Comparison of ENCODE assay signal across 1 cellular context in genomic region chr4:127782275-127783025, GRCh38.
A peak's percentile ranks its signal among the peaks of the same experiment; 100 is the strongest.
TF ChIP-seq lines count a peak whose summit lies in the region.

Gene HSPA4L (plus strand): TSS chr4:127782322. CDS start chr4:127782551, 229 bp downstream.

TF ChIP-seq in HepG2, 621 proteins besides CTCF, POLR2A, EP300 and RAD21 (continued from another document and continues in another):
- TF ChIP-seq CEBPZ (IDR thresholded peaks at IDR 0.05; ENCODE audit: low read length) (no peak), JUND (CRISPR knock-in tag; IDR thresholded peaks at IDR 0.05) (no peak), RXRA (CRISPR knock-in tag; IDR thresholded peaks at IDR 0.05) (no peak), ZNF407 (CRISPR knock-in tag; IDR thresholded peaks at IDR 0.05; ENCODE audit: not compliant biosample characterization) (peak; percentile 68), TERF1 (CRISPR knock-in tag; IDR thresholded peaks at IDR 0.05) (no peak), KMT2A (CRISPR knock-in tag; IDR thresholded peaks at IDR 0.05) (peak; percentile 77), FOSL1 (CRISPR knock-in tag; IDR thresholded peaks at IDR 0.05; ENCODE audit: borderline replicate concordance) (no peak), HDAC6 (IDR thresholded peaks at IDR 0.05; ENCODE audit: low read depth, low read length) (no peak), ZNF549 (CRISPR knock-in tag; IDR thresholded peaks at IDR 0.05) (no peak), SMAD3 (CRISPR knock-in tag; IDR thresholded peaks at IDR 0.05) (no peak), EEA1 (CRISPR knock-in tag; IDR thresholded peaks at IDR 0.05; ENCODE audit: borderline replicate concordance) (0 out of 2 replicates have a peak, but pooled peaks have one; percentile 56), CEBPB (IDR thresholded peaks at IDR 0.05; ENCODE audit: borderline replicate concordance, low read depth, low read length) (no peak), AHDC1 (CRISPR knock-in tag; IDR thresholded peaks at IDR 0.05; ENCODE audit: borderline replicate concordance) (peak; percentile 40; the same call in 1 of the 2 replicates), RBM22 (optimal IDR thresholded peaks at IDR 0.05; ENCODE audit: low read length) (no peak), ZNF12 (CRISPR knock-in tag; IDR thresholded peaks at IDR 0.05) (no peak), CENPBD1 (CRISPR knock-in tag; IDR thresholded peaks at IDR 0.05; ENCODE audit: borderline replicate concordance, low read depth) (no peak), GLI4 (CRISPR knock-in tag; IDR thresholded peaks at IDR 0.05; ENCODE audit: borderline replicate concordance) (no peak), AFF4 (CRISPR knock-in tag; IDR thresholded peaks at IDR 0.05) (no peak), ZNF672 (CRISPR knock-in tag; IDR thresholded peaks at IDR 0.05) (no peak), ZNF251 (CRISPR knock-in tag; IDR thresholded peaks at IDR 0.05) (no peak), RBM39 (IDR thresholded peaks at IDR 0.05; ENCODE audit: low read depth, low read length, poor library complexity, severe bottlenecking) (peak; percentile 55), BCL6 (CRISPR knock-in tag; IDR thresholded peaks at IDR 0.05) (no peak; the same call in 1 of the 2 replicates), ESRRA (CRISPR knock-in tag; IDR thresholded peaks at IDR 0.05; ENCODE audit: low read depth) (no peak), ZNF282 (IDR thresholded peaks at IDR 0.05; ENCODE audit: partially characterized antibody) (no peak), ZNF329 (CRISPR knock-in tag; IDR thresholded peaks at IDR 0.05; ENCODE audit: low read depth) (no peak), GATAD2A (CRISPR knock-in tag; IDR thresholded peaks at IDR 0.05) (no peak), NFYB (CRISPR knock-in tag; IDR thresholded peaks at IDR 0.05) (no peak), ZNF44 (CRISPR knock-in tag; IDR thresholded peaks at IDR 0.05) (0 out of 2 replicates have a peak, but pooled peaks have one; percentile 75), TRAFD1 (CRISPR knock-in tag; IDR thresholded peaks at IDR 0.05; ENCODE audit: borderline replicate concordance) (no peak), ZMYM2 (CRISPR knock-in tag; IDR thresholded peaks at IDR 0.05) (0 out of 2 replicates have a peak, but pooled peaks have one; percentile 54)
